8 cellular contexts compared by ENCODE assay signal in genomic region chr4:106314960-106315359, GRCh38. TPM values are rescaled to one million over a fixed set of nuclear protein-coding genes. Genes with fewer than 3 reads are reported as not detected.
DNase-seq lines count a peak whose midpoint lies in the region; ATAC-seq and TF ChIP-seq lines count a peak whose summit lies in the region.

No MANE protein-coding gene starts in this region.

- TF ChIP-seq CTCF in Caco-2 (IDR thresholded peaks at IDR 0.05; ENCODE audit: insufficient read depth in 1 of 2, low read depth in 1 of 2, low read length in 1 of 2, severe bottlenecking in 1 of 2, unreplicated experiment in 1 of 2): no peak
- TF ChIP-seq CTCF in esophagus muscularis mucosa (IDR thresholded peaks at IDR 0.05): no peak
- no peak for TF ChIP-seq CTCF in prostate gland (IDR thresholded peaks at IDR 0.05)

- peaks cover 21% of the 10 kb centered on the region for H3K4me1 Mint-ChIP-seq in Caco-2 (ENCODE audit: low read depth, unreplicated experiment)

- peaks cover 12% of the 10 kb centered on the region for H3K36me3 Mint-ChIP-seq in Caco-2 (ENCODE audit: insufficient read depth, unreplicated experiment)

- CTCF ChIA-PET in Caco-2 (lab: Charles Lee): interaction anchor here (1.2 to 1.4 kb wide), 2 partner anchors 49 to 51 kb away, joined by 4 to 8 read pairs; no protein-coding TSS in a partner anchor

- TF ChIP-seq POLR2A in esophagus muscularis mucosa (IDR thresholded peaks at IDR 0.05; ENCODE audit: low read depth) (no peak), prostate gland (IDR thresholded peaks at IDR 0.05) (no peak)

- peak overlapping the region; percentile 89 to 93 (median 92) for H3K27ac ChIP-seq in esophagus muscularis mucosa (replicated peaks in 1 of 4)
- H3K27ac ChIP-seq in prostate gland: peak overlapping the region in 1 of 2 donors; percentile 90

- H3K9me3 Mint-ChIP-seq in Caco-2 (ENCODE audit: unreplicated experiment): no peaks in the 10 kb centered on the region

- no peak overlapping the region for H3K27ac Mint-ChIP-seq in Caco-2 (ENCODE audit: unreplicated experiment)

- H3K27me3 Mint-ChIP-seq in Caco-2 (ENCODE audit: insufficient read depth, unreplicated experiment): no peaks in the 10 kb centered on the region

- ATAC-seq in HG03159 (IDR thresholded peaks at IDR 0.05; ENCODE audit: unreplicated experiment) (no peak), GM18520 (IDR thresholded peaks at IDR 0.05; ENCODE audit: unreplicated experiment) (no peak)

- H3K36me3 ChIP-seq in Caco-2 (ENCODE audit: control insufficient read depth, insufficient read depth, low read length) (no peaks in the 10 kb centered on the region), esophagus muscularis mucosa (no peaks in the 10 kb centered on the region), prostate gland (no peaks in the 10 kb centered on the region)

- no peak overlapping the region for H3K4me3 Mint-ChIP-seq in Caco-2 (ENCODE audit: unreplicated experiment)

- H3K9me3 ChIP-seq in Caco-2 (no peaks in the 10 kb centered on the region), esophagus muscularis mucosa (no peaks in the 10 kb centered on the region), prostate gland (no peaks in the 10 kb centered on the region)

- DNase-seq in Caco-2: no peak
- peak; percentile 10 for DNase-seq in NCI-H69 (lab: John Stamatoyannopoulos, UW)
- DNase-seq in esophagus muscularis mucosa (ENCODE audit: extremely low spot score): no peak
- DNase-seq in prostate gland (ENCODE audit: low spot score): no peak
- DNase-seq in D341Med (ENCODE audit: low spot score): no peak
- DNase-seq in posterior cingulate gyrus: no peak

- no peak for TF ChIP-seq EP300 in esophagus muscularis mucosa (IDR thresholded peaks at IDR 0.05)

- H3K27me3 ChIP-seq in Caco-2 (replicated peaks; ENCODE audit: control insufficient read depth, insufficient read depth, low read length) (no peaks in the 10 kb centered on the region), esophagus muscularis mucosa (no peaks in the 10 kb centered on the region), prostate gland (replicated peaks; ENCODE audit: insufficient read depth) (no peaks in the 10 kb centered on the region)

- 43% methylated on average over 6 of the region's 6 CpGs for WGBS in esophagus muscularis mucosa
- 35% methylated on average over 6 of the region's 6 CpGs for WGBS in prostate gland

- BruUV-seq in Caco-2 (replicated peaks; lab: Mats Ljungman, UMichigan): no TSS peak

- peak overlapping the region; percentile 75 for H3K4me3 ChIP-seq in Caco-2 (ENCODE audit: low read depth, low read length)
- H3K4me3 ChIP-seq in esophagus muscularis mucosa: peak overlapping the region; percentile 71 to 85 (median 82)
- peak overlapping the region; percentile 63 to 75 for H3K4me3 ChIP-seq in prostate gland

- POLR2A ChIA-PET in Caco-2 (lab: Charles Lee): interaction anchor here (1.0 to 1.7 kb wide), 3 partner anchors 8 to 49 kb away, joined by 4 to 15 read pairs (median 4); no protein-coding TSS in a partner anchor

- intact Hi-C loops in Caco-2 (cut with micrococcal nuclease; ENCODE audit: unreplicated experiment) (loop anchor here (1.0 kb wide), 1 partner anchor 9 kb away; no protein-coding TSS in a partner anchor), esophagus muscularis mucosa (cut with DNase I) (loop anchor here (10.0 kb wide), 1 partner anchor 1170 kb away; the partner anchor contains the start of gene TET2), prostate gland (cut with DNase I) (no loop called here), posterior cingulate gyrus (cut with DNase I) (no loop called here)

- H3K4me1 ChIP-seq in Caco-2 (peaks cover 45% of the 10 kb centered on the region), esophagus muscularis mucosa (peaks cover 20 to 47% (median 40%) of the 10 kb centered on the region in 4 donors), prostate gland (replicated peaks) (peaks cover 8% of the 10 kb centered on the region)

RNA-seq across cellular contexts. Expression of gene TBCK, which starts 1.0 kb away (rescaled TPM):
- total RNA-seq in Caco-2 (2022): 51.1 and 58.7 TPM in 2 replicates
- total RNA-seq in esophagus muscularis mucosa: 10 to 100 TPM; 22.7 to 28.7 (median 27.3) TPM
- total RNA-seq in prostate gland: 10 to 100 TPM; 29.8 to 32.3 TPM

RNA-seq across cellular contexts. Expression of gene AIMP1, which starts 1.4 kb away (rescaled TPM):
- total RNA-seq in Caco-2 (2022) (130 and 143 TPM in 2 replicates), esophagus muscularis mucosa (10 to 100 TPM; 19.1 to 29.9 (median 25.7) TPM), prostate gland (10 to 100 TPM; 20.5 to 32.4 TPM)

RNA-seq across cellular contexts. Expression of gene GIMD1, which starts 53.6 kb away (rescaled TPM):
- total RNA-seq in Caco-2 (2022) (0.35 TPM in 1 of 2 replicates, not detected in the other), esophagus muscularis mucosa (not detected), prostate gland (not detected)

Comparison
In these comparisons a context has a peak if more than half of its experiments do, and no peak if none do; other contexts are left out.
1. intact Hi-C loops: an anchor here in Caco-2 (1.0 kb wide) and esophagus muscularis mucosa (10.0 kb wide); none called in prostate gland and posterior cingulate gyrus.